ENCODE assay signal across 8 cellular contexts in genomic region chr17:68512247-68512966, GRCh38. TPM values are rescaled to one million over a fixed set of nuclear protein-coding genes. Genes with fewer than 3 reads are reported as not detected.
DNase-seq lines count a peak whose midpoint lies in the region; ATAC-seq, FAIRE-seq and TF ChIP-seq lines count a peak whose summit lies in the region.

Gene PRKAR1A, plus strand, starts transcription at chr17:68512430. Its CDS starts 2,970 bp downstream, at chr17:68515400.

- H3K9me3 ChIP-seq in right atrium auricular region: no peaks in the 10 kb centered on the region
- no peaks in the 10 kb centered on the region for H3K9me3 ChIP-seq in prostate gland

- TF ChIP-seq CTCF in right atrium auricular region (IDR thresholded peaks at IDR 0.05): no peak
- peak in 1 of 4 experiments; percentile 42 for TF ChIP-seq CTCF in prostate gland (IDR thresholded peaks at IDR 0.05)

- H3K36me3 ChIP-seq in right atrium auricular region: peaks cover 23% of the 10 kb centered on the region
- H3K36me3 ChIP-seq in prostate gland: no peaks in the 10 kb centered on the region

- ATAC-seq in HG02973 (IDR thresholded peaks at IDR 0.05; ENCODE audit: unreplicated experiment): peak; percentile 87

- WGBS in prostate gland: under 1% methylated on average over 52 of the region's 81 CpGs

- H3K4me1 ChIP-seq in right atrium auricular region: peaks cover 0 to 48% of the 10 kb centered on the region in 2 donors
- H3K4me1 ChIP-seq in prostate gland (replicated peaks): no peaks in the 10 kb centered on the region

- peak within 1 kb of the TSS; percentile 81 to 93 for H3K4me3 ChIP-seq in right atrium auricular region
- H3K4me3 ChIP-seq in prostate gland: peak within 1 kb of the TSS; percentile 85 to 94

- H3K27me3 ChIP-seq in right atrium auricular region (no peaks in the 10 kb centered on the region), prostate gland (replicated peaks; ENCODE audit: insufficient read depth) (no peaks in the 10 kb centered on the region)

- DNase-seq in GM18507 (ENCODE audit: extremely low spot score, insufficient read length, low read depth) (peak; percentile 86), NCI-H1930 (lab: John Stamatoyannopoulos, UW) (peak; percentile 90 to 93), anterior cingulate cortex (lab: John Stamatoyannopoulos, UW) (peak; percentile 76 to 97 (median 94)), right atrium auricular region (ENCODE audit: low spot score) (peak; percentile 95), prostate gland (ENCODE audit: low spot score) (peak; percentile 96), ureter (ENCODE audit: low spot score) (peak; percentile 95)

- peak; percentile 90 for TF ChIP-seq POLR2A in prostate gland (IDR thresholded peaks at IDR 0.05)

- FAIRE-seq in GM18507 (lab: Jason Lieb, UNC): peak; percentile 88

- peak within 1 kb of the TSS; percentile 97 to 99 for H3K27ac ChIP-seq in right atrium auricular region
- H3K27ac ChIP-seq in prostate gland: peak within 1 kb of the TSS; percentile 98

- intact Hi-C loops in T-helper 2 cell treated with Interferon-gamma antibody and Interleukin-4, amounts not matched to agents 100 ng/mL and 5 ng/mL, for 36 hours (cut with micrococcal nuclease): loop anchor here (1.0 to 10.0 kb wide), 8 partner anchors 14 to 1148 kb away; partner anchors contain the start of genes ABCA5, AMZ2, NOL11 and PSMD12
- intact Hi-C loops in prostate gland (cut with DNase I): loop anchor here (5.0 kb wide), 1 partner anchor 55 kb away; the partner anchor contains the start of gene WIPI1

RNA-seq across cellular contexts. Expression of gene PRKAR1A, which starts in this region (rescaled TPM):
- total RNA-seq in T-helper 2 cell treated with Interferon-gamma antibody and Interleukin-4, amounts not matched to agents 100 ng/mL and 5 ng/mL, for 36 hours: 187 and 190 TPM in 2 replicates
- 100 to 1,000 TPM; 534 to 672 TPM for total RNA-seq in right atrium auricular region
- 100 to 1,000 TPM; 296 to 409 TPM for total RNA-seq in prostate gland
- 290 TPM for total RNA-seq in ureter

Comparison
In these comparisons a context has a peak if more than half of its experiments do, and no peak if none do; other contexts are left out.
1. Peak in every context shown above with its lines: DNase-seq, ATAC-seq, H3K4me3 ChIP-seq and H3K27ac ChIP-seq.